Comparison of ENCODE assay signal across 8 cellular contexts in the genomic region with DNA sequence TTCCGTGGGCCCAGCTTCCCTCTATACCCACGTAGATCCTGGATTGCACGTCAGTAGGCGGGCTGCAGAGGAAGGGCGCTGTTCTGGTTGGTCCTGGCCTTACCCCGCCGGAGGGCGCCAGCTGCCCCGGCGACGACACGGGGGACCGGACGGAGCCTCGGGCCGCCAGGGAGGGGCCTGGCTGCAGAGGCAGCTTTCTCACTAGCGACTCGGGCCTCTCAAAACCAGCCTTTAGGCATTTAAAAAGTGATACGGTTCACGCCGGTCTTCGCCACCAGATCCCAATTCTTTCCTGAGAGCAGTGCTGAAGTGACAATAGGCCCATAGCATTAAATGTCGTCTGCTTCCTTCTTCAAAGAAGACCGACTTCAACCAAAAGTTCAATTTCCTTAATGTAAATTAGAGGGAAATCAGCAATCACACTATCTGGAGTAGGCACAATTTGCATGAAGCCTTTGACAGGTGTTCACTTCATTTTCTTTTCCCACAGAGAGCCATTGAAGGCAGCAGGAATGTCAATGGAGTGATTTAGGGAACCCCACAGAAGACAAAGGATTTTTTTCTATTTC. TPM values are rescaled to one million over a fixed set of nuclear protein-coding genes. Genes with fewer than 3 reads are reported as not detected.
DNase-seq lines count a peak whose midpoint lies in the region; ATAC-seq and TF ChIP-seq lines count a peak whose summit lies in the region.

No MANE protein-coding gene starts in this region.

- WGBS in testis, 2 donors: 32 to 47% methylated on average over 11 to 24 of the region's 24 CpGs

- CTCF ChIA-PET in CD8-positive, alpha-beta T cell (lab: Charles Lee): interaction anchor here (0.6 to 2.5 kb wide), 9 partner anchors 19 to 88 kb away, joined by 3 to 10 read pairs (median 3); no protein-coding TSS in a partner anchor
- CTCF ChIA-PET in activated CD4-positive, alpha-beta memory T cell treated with anti-CD3 and anti-CD28 coated beads for 36 hours (lab: Charles Lee): interaction anchor here (0.7 to 1.0 kb wide), 4 partner anchors 14 to 41 kb away, joined by 3 to 4 read pairs (median 3); partner anchors contain the start of gene UBE2D2

- H3K4me3 ChIP-seq in CD8-positive, alpha-beta T cell (ENCODE audit: low read depth, low read length): peak overlapping the region; percentile 47
- peak overlapping the region; percentile 53 for H3K4me3 ChIP-seq in HUES6 (ENCODE audit: low read depth, low read length)
- H3K4me3 ChIP-seq in mucosa of stomach (ENCODE audit: low read length): no peak overlapping the region
- no peak overlapping the region for H3K4me3 ChIP-seq in testis

- no peak overlapping the region for H3K27ac ChIP-seq in CD8-positive, alpha-beta T cell (ENCODE audit: low read depth, low read length)
- H3K27ac ChIP-seq in HUES6 (ENCODE audit: low read depth, low read length) (peak overlapping the region; percentile 4; the same call in 1 of the 2 replicates), testis (no peak overlapping the region)

- DNase-seq in CD8-positive, alpha-beta T cell: peak; percentile 5 to 76 (median 44)
- DNase-seq in activated CD4-positive, alpha-beta memory T cell treated with anti-CD3 and anti-CD28 coated beads for 36 hours: peak; percentile 69
- DNase-seq in epidermal melanocyte (ENCODE audit: insufficient read length, low spot score) (peak; percentile 29), testis (peak; percentile 44), NCI-H2227 treated with DMSO at 0.1 percent for 48 hours (lab: John Stamatoyannopoulos, UW) (no peak)

- peak overlapping the region; percentile 1 for H3K9ac ChIP-seq in HUES6 (ENCODE audit: low read length)
- peak overlapping the region; percentile 54 for H3K9ac ChIP-seq in mucosa of stomach (ENCODE audit: low read length)

- POLR2A ChIA-PET in CD8-positive, alpha-beta T cell (lab: Charles Lee): interaction anchor here (1.2 kb wide), 1 partner anchor 18 kb away, joined by 3 read pairs; the partner anchor contains the start of gene UBE2D2
- POLR2A ChIA-PET in activated CD4-positive, alpha-beta memory T cell treated with anti-CD3 and anti-CD28 coated beads for 36 hours (lab: Charles Lee): no interaction called here

- H3K27me3 Mint-ChIP-seq in CD8-positive, alpha-beta T cell (ENCODE audit: low read depth): no peaks in the 10 kb centered on the region
- H3K27me3 Mint-ChIP-seq in activated CD4-positive, alpha-beta memory T cell treated with anti-CD3 and anti-CD28 coated beads for 36 hours: no peaks in the 10 kb centered on the region

- no peaks in the 10 kb centered on the region for H3K4me1 ChIP-seq in CD8-positive, alpha-beta T cell (ENCODE audit: insufficient read depth, low read length)
- peaks cover 2% of the 10 kb centered on the region for H3K4me1 ChIP-seq in HUES6 (ENCODE audit: control insufficient read depth, insufficient read depth, low read length)
- no peaks in the 10 kb centered on the region for H3K4me1 ChIP-seq in mucosa of stomach (ENCODE audit: control insufficient read depth, insufficient read depth, low read length)
- H3K4me1 ChIP-seq in testis: no peaks in the 10 kb centered on the region

- no peaks in the 10 kb centered on the region for H3K36me3 Mint-ChIP-seq in CD8-positive, alpha-beta T cell
- H3K36me3 Mint-ChIP-seq in activated CD4-positive, alpha-beta memory T cell treated with anti-CD3 and anti-CD28 coated beads for 36 hours: no peaks in the 10 kb centered on the region

- intact Hi-C loops in CD8-positive, alpha-beta T cell (cut with DNase I, micrococcal nuclease): loop anchor here in 1 of 2 experiments (2.0 to 5.0 kb wide), 2 partner anchors 17 to 34 kb away; partner anchors contain the start of gene UBE2D2
- intact Hi-C loops in activated CD4-positive, alpha-beta memory T cell treated with anti-CD3 and anti-CD28 coated beads for 36 hours (cut with micrococcal nuclease): no loop called here
- intact Hi-C loops in testis (cut with DNase I; ENCODE audit: low total_unique reads): no loop called here

- H3K9me3 Mint-ChIP-seq in CD8-positive, alpha-beta T cell: no peaks in the 10 kb centered on the region
- no peaks in the 10 kb centered on the region for H3K9me3 Mint-ChIP-seq in activated CD4-positive, alpha-beta memory T cell treated with anti-CD3 and anti-CD28 coated beads for 36 hours

- peak overlapping the region; percentile 32 for H3K27ac Mint-ChIP-seq in CD8-positive, alpha-beta T cell
- H3K27ac Mint-ChIP-seq in activated CD4-positive, alpha-beta memory T cell treated with anti-CD3 and anti-CD28 coated beads for 36 hours: no peak overlapping the region

- H3K4me1 Mint-ChIP-seq in CD8-positive, alpha-beta T cell (ENCODE audit: low read depth): peaks cover 7% of the 10 kb centered on the region
- H3K4me1 Mint-ChIP-seq in activated CD4-positive, alpha-beta memory T cell treated with anti-CD3 and anti-CD28 coated beads for 36 hours (ENCODE audit: low read depth): peaks cover 4% of the 10 kb centered on the region

- peak; percentile 38 for TF ChIP-seq CTCF in CD8-positive, alpha-beta T cell (IDR thresholded peaks at IDR 0.05)
- TF ChIP-seq CTCF in testis (IDR thresholded peaks at IDR 0.05): no peak

- peak overlapping the region; percentile 51 for H3K4me3 Mint-ChIP-seq in CD8-positive, alpha-beta T cell
- no peak overlapping the region for H3K4me3 Mint-ChIP-seq in activated CD4-positive, alpha-beta memory T cell treated with anti-CD3 and anti-CD28 coated beads for 36 hours

- H3K27me3 ChIP-seq in CD8-positive, alpha-beta T cell (ENCODE audit: insufficient read depth, low read length): no peaks in the 10 kb centered on the region
- H3K27me3 ChIP-seq in HUES6 (ENCODE audit: control insufficient read depth, insufficient read depth, low read length) (no peaks in the 10 kb centered on the region), mucosa of stomach (ENCODE audit: control insufficient read depth, insufficient read depth, low read length) (no peaks in the 10 kb centered on the region), testis (no peaks in the 10 kb centered on the region)

- ATAC-seq in CD8-positive, alpha-beta T cell: peak; percentile 90
- peak; percentile 92 for ATAC-seq in GM21360 (IDR thresholded peaks at IDR 0.05; ENCODE audit: unreplicated experiment)

- no peak for TF ChIP-seq POLR2A in testis (IDR thresholded peaks at IDR 0.05)

- no peaks in the 10 kb centered on the region for H3K36me3 ChIP-seq in CD8-positive, alpha-beta T cell (ENCODE audit: insufficient read depth, low read length)
- H3K36me3 ChIP-seq in HUES6 (ENCODE audit: control insufficient read depth, insufficient read depth, low read length) (no peaks in the 10 kb centered on the region), mucosa of stomach (ENCODE audit: control insufficient read depth, insufficient read depth, low read length) (no peaks in the 10 kb centered on the region), testis (ENCODE audit: low read depth, missing control alignments) (no peaks in the 10 kb centered on the region)

- H3K9me3 ChIP-seq in CD8-positive, alpha-beta T cell (ENCODE audit: low read length): no peaks in the 10 kb centered on the region
- peaks cover 4% of the 10 kb centered on the region for H3K9me3 ChIP-seq in HUES6 (ENCODE audit: control insufficient read depth, insufficient read depth, low read depth, low read length)
- no peaks in the 10 kb centered on the region for H3K9me3 ChIP-seq in mucosa of stomach (ENCODE audit: control insufficient read depth, low read length)
- no peaks in the 10 kb centered on the region for H3K9me3 ChIP-seq in testis

RNA-seq across cellular contexts. Expression of gene UBE2D2, which starts 17.6 kb away (rescaled TPM):
- total RNA-seq in CD8-positive, alpha-beta T cell: 100 to 1,000 TPM; 180 TPM
- total RNA-seq in activated CD4-positive, alpha-beta memory T cell treated with anti-CD3 and anti-CD28 coated beads for 36 hours: 100 to 1,000 TPM; 271 to 285 TPM
- 100 to 1,000 TPM; 102 to 116 TPM for total RNA-seq in testis
- 386 TPM for polyA plus RNA-seq in testis (ENCODE audit: insufficient read depth, low read depth, low replicate concordance)

Comparison
In these comparisons a context has a peak if more than half of its experiments do, and no peak if none do; other contexts are left out.
1. H3K4me3 ChIP-seq: peak in CD8-positive, alpha-beta T cell (single experiment) and HUES6 (single experiment); none in mucosa of stomach (single experiment) and testis (0 of 2).